27 cellular contexts compared by ENCODE assay signal in genomic region chr4:91373546-91373945, GRCh38.
"Had no signal": no experiment of that assay in that cellular context is flagged by ENCODE, and none has a peak within 500 bp of the region (broad histone marks: within the 10 kb centered on the region; RNA-seq: fewer than 3 reads in every experiment).

No MANE protein-coding gene starts in this region.

- H3K4me2 ChIP-seq: smooth muscle cell had no signal

- H3K4me1 ChIP-seq: ascending aorta, colonic mucosa, gastrocnemius medialis, sigmoid colon, tibial nerve had no signal

- H3K4me3 ChIP-seq: ascending aorta, cardiac muscle cell, colonic mucosa, gastrocnemius medialis, ovary, sigmoid colon, smooth muscle cell, tibial nerve had no signal

- H3K9me3 ChIP-seq: colonic mucosa, gastrocnemius medialis, ovary, sigmoid colon had no signal

- H3K36me3 ChIP-seq: ascending aorta, cardiac muscle cell, colonic mucosa, gastrocnemius medialis, ovary, sigmoid colon, tibial nerve, WERI-Rb-1 had no signal

- H3K27me3 ChIP-seq: ascending aorta, cardiac muscle cell, colonic mucosa, gastrocnemius medialis, ovary, sigmoid colon, tibial nerve had no signal

- FAIRE-seq: keratinocyte had no signal

- H3K27ac ChIP-seq: ascending aorta, cardiac muscle cell, colonic mucosa, gastrocnemius medialis, ovary, sigmoid colon, tibial nerve, WERI-Rb-1 had no signal

- ATAC-seq: activated CD4-positive, CD25-positive, alpha-beta regulatory T cell treated with anti-CD3 and anti-CD28 coated beads, Interleukin-2, amount 50 U/mL, for 24 hours; gastrocnemius medialis; naive thymus-derived CD4-positive, alpha-beta T cell; stimulated activated naive B cell treated with anti-CD40 and anti-IgM and Interleukin-4, amounts not matched to agents 10 μg/mL and 1 μg/mL and 100 μg/mL, for 72 hours had no signal

- DNase-seq: activated CD4-positive, alpha-beta T cell treated with anti-CD3 and anti-CD28 coated beads for 48 hours; activated CD4-positive, alpha-beta T cell treated with anti-CD3 and anti-CD28 coated beads, Interleukin-2, amount 50 U/mL, for 48 hours; activated CD8-positive, alpha-beta memory T cell treated with anti-CD3 and anti-CD28 coated beads for 24 hours; activated effector memory CD4-positive, alpha-beta T cell treated with anti-CD3 and anti-CD28 coated beads, Interleukin-2, amount 50 U/mL, for 16 hours; activated naive CD4-positive, alpha-beta T cell treated with anti-CD3 and anti-CD28 coated beads for 36 hours; activated naive CD8-positive, alpha-beta T cell treated with anti-CD3 and anti-CD28 coated beads, Interleukin-2, amount 10 ng/mL, durations not matched to agents 7 days and 5 days; activated T-cell treated with anti-CD3 and anti-CD28 coated beads, Interleukin-2, amount 50 U/mL, for 1 hour; cerebellar nuclear complex; colonic mucosa; effector memory CD4-positive, alpha-beta T cell; gastrocnemius medialis; glutamatergic neuron; naive thymus-derived CD4-positive, alpha-beta T cell; ovary; retina; sigmoid colon; stimulated activated CD4-positive, alpha-beta T cell treated with anti-CD3 and anti-CD28 coated beads, Interleukin-1b, Interleukin-23, amount 100 ng/mL, for 48 hours; stimulated activated CD4-positive, alpha-beta T cell treated with anti-CD3 and anti-CD28 coated beads, Interleukin-4, amount 100 ng/mL, for 4 hours; stimulated activated CD8-positive, alpha-beta memory T cell treated with anti-CD3 and anti-CD28 coated beads, Interleukin-4, amount 100 ng/mL, for 48 hours; stimulated activated naive B cell treated with anti-CD40 and anti-IgM and Interleukin-4, amounts not matched to agents 10 μg/mL and 1 μg/mL and 100 μg/mL, for 72 hours; WERI-Rb-1 had no signal
